In genomic region chr4:113940103-113940502, GRCh38 we compare ENCODE assay signal across 1 cellular context. TPM values are rescaled to one million over a fixed set of nuclear protein-coding genes. Genes with fewer than 3 reads are reported as not detected.
"Had no signal": no experiment of that assay in that cellular context is flagged by ENCODE, and none has a peak within 500 bp of the region (broad histone marks: within the 10 kb centered on the region; RNA-seq: fewer than 3 reads in every experiment).

No MANE protein-coding gene starts in this region.

RNA-seq across cellular contexts. Expression of gene ARSJ, which starts 39.3 kb away (rescaled TPM):
- polyA plus RNA-seq: cardiac muscle cell had no signal
